1 cellular context compared by ENCODE assay signal in the genomic region with DNA sequence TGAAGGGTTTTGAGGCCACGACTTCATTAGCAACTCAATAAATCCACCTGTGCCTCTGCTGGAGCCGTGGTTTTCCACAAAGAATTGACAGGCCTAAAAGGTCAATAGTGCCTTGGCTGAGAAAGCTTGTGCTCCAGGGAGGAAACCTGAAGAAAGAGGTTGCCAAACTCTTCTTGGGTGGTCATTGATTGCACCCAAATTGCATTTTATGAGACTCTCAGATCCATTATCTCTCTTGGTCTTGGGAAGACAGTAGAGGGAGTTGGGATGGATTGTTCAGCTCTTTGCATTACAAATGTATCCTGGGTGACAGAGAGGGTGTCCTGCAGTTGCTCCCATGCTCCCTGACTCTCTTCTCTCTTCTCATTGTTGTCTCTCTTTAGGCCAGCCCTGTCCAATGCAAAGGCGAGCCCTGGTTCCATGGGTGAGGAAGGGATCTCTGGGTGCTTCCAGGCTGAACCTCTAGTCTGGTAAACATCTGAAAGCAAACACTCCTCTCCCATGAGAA.
TF ChIP-seq lines count a peak whose summit lies in the region.

No MANE protein-coding gene starts in this region.

TF ChIP-seq in WTC11, 78 proteins besides CTCF, POLR2A, EP300 and RAD21 (continued from another document):
- peak; percentile 86 for TF ChIP-seq TEAD1 (CRISPR knock-in tag; IDR thresholded peaks at IDR 0.05)
- TF ChIP-seq FOXP1 (CRISPR knock-in tag; IDR thresholded peaks at IDR 0.05; ENCODE audit: borderline replicate concordance): no peak
- TF ChIP-seq ZNF423 (CRISPR knock-in tag; IDR thresholded peaks at IDR 0.05): peak; percentile 72
- peak; percentile 39; the same call in 1 of the 2 replicates for TF ChIP-seq MAX (CRISPR knock-in tag; IDR thresholded peaks at IDR 0.05)
